23 cellular contexts compared by ENCODE assay signal in genomic region chr12:7395950-7396349, GRCh38. TPM values are rescaled to one million over a fixed set of nuclear protein-coding genes. Genes with fewer than 3 reads are reported as not detected.
A peak's percentile ranks its signal among the peaks of the same experiment; 100 is the strongest.
DNase-seq lines count a peak whose midpoint lies in the region; ATAC-seq and TF ChIP-seq lines count a peak whose summit lies in the region.
"Had no signal": no experiment of that assay in that cellular context is flagged by ENCODE, and none has a peak within 500 bp of the region (broad histone marks: within the 10 kb centered on the region; RNA-seq: fewer than 3 reads in every experiment).

No MANE protein-coding gene starts in this region.

- H3K4me3 Mint-ChIP-seq in stimulated activated naive CD8-positive, alpha-beta T cell treated with anti-CD3 and anti-CD28 coated beads, Interleukin-15, amount 100 ng/mL, for 72 hours, result no peak overlapping the region
- H3K4me3 Mint-ChIP-seq: activated naive CD4-positive, alpha-beta T cell treated with anti-CD3 and anti-CD28 coated beads, Interleukin-2, amount 10 ng/mL, durations not matched to agents 7 days and 5 days; activated T-cell treated with anti-CD3 and anti-CD28 coated beads, Interleukin-2, amount 50 U/mL, for 4 hours; CD14-positive monocyte; central memory CD8-positive, alpha-beta T cell had no signal

- H3K27ac Mint-ChIP-seq in stimulated activated naive CD8-positive, alpha-beta T cell treated with anti-CD3 and anti-CD28 coated beads, Interleukin-15, amount 100 ng/mL, for 72 hours, result no peak overlapping the region
- H3K27ac Mint-ChIP-seq: activated naive CD4-positive, alpha-beta T cell treated with anti-CD3 and anti-CD28 coated beads, Interleukin-2, amount 10 ng/mL, durations not matched to agents 7 days and 5 days; CD14-positive monocyte had no signal

- H3K36me3 ChIP-seq in mucosa of descending colon (ENCODE audit: low read depth), result no peaks in the 10 kb centered on the region
- H3K36me3 ChIP-seq: gastroesophageal sphincter, HAP-1, lower lobe of right lung, neutrophil had no signal

- ATAC-seq in stimulated activated naive CD8-positive, alpha-beta T cell treated with anti-CD3 and anti-CD28 coated beads, Interleukin-15, Interleukin-2, amounts not matched to agents 100 U/mL and 50 U/mL, for 24 hours, result peak; percentile 28
- no peak for ATAC-seq in stimulated activated naive CD8-positive, alpha-beta T cell treated with anti-CD3 and anti-CD28 coated beads, Interleukin-15, amount 100 ng/mL, for 72 hours
- ATAC-seq in mucosa of descending colon (no peak), HG03135 (IDR thresholded peaks at IDR 0.05; ENCODE audit: unreplicated experiment) (no peak)
- ATAC-seq: esophagus mucosa, gastroesophageal sphincter, lower lobe of right lung, psoas muscle had no signal

- H3K4me1 ChIP-seq in mucosa of descending colon (ENCODE audit: low read depth), result no peaks in the 10 kb centered on the region
- H3K4me1 ChIP-seq: gastroesophageal sphincter, HAP-1, lower lobe of right lung, psoas muscle had no signal

- H3K27me3 Mint-ChIP-seq in stimulated activated naive CD8-positive, alpha-beta T cell treated with anti-CD3 and anti-CD28 coated beads, Interleukin-15, amount 100 ng/mL, for 72 hours, result no peaks in the 10 kb centered on the region

- no peaks in the 10 kb centered on the region for H3K4me1 Mint-ChIP-seq in stimulated activated naive CD8-positive, alpha-beta T cell treated with anti-CD3 and anti-CD28 coated beads, Interleukin-15, amount 100 ng/mL, for 72 hours
- H3K4me1 Mint-ChIP-seq: activated naive CD4-positive, alpha-beta T cell treated with anti-CD3 and anti-CD28 coated beads, Interleukin-2, amount 10 ng/mL, durations not matched to agents 7 days and 5 days; CD14-positive monocyte; central memory CD8-positive, alpha-beta T cell had no signal

- TF ChIP-seq CTCF in mucosa of descending colon (IDR thresholded peaks at IDR 0.05), result no peak

- H3K9me3 ChIP-seq in mucosa of descending colon, result no peaks in the 10 kb centered on the region
- H3K9me3 ChIP-seq: HAP-1, lower lobe of right lung, neutrophil, psoas muscle had no signal

- intact Hi-C loops in mucosa of descending colon (cut with DNase I, micrococcal nuclease), result no loop called here

- DNase-seq in stimulated activated naive CD8-positive, alpha-beta T cell treated with anti-CD3 and anti-CD28 coated beads, Interleukin-15, Interleukin-2, amounts not matched to agents 100 U/mL and 50 U/mL, for 24 hours, result no peak
- no peak for DNase-seq in stimulated activated naive CD8-positive, alpha-beta T cell treated with anti-CD3 and anti-CD28 coated beads, Interleukin-15, amount 100 ng/mL, for 72 hours
- DNase-seq in NCI-H226 (peak; percentile 7), dermis microvascular lymphatic vessel endothelial cell (ENCODE audit: low read depth in 2 of 2) (peak; percentile 60 to 73), mucosa of descending colon (no peak), T1000 (lab: John Stamatoyannopoulos, UW) (no peak), COLO829 (ENCODE audit: low spot score) (no peak)
- DNase-seq: activated CD8-positive, alpha-beta memory T cell treated with anti-CD3 and anti-CD28 coated beads for 24 hours; activated naive CD4-positive, alpha-beta T cell treated with anti-CD3 and anti-CD28 coated beads, Interleukin-2, amount 10 ng/mL, durations not matched to agents 7 days and 5 days; activated T-cell treated with anti-CD3 and anti-CD28 coated beads, Interleukin-2, amount 50 U/mL, for 4 hours; anterior cingulate cortex; GDM1; lower lobe of right lung; NCI-H2081 treated with DMSO at 0.1 percent for 48 hours; NCI-H446 treated with DMSO at 0.1 percent for 48 hours; psoas muscle had no signal

- no peak overlapping the region for H3K4me3 ChIP-seq in mucosa of descending colon
- H3K4me3 ChIP-seq: gastroesophageal sphincter, HAP-1, lower lobe of right lung, psoas muscle had no signal

- peaks cover 14 to 30% of the 10 kb centered on the region in 2 donors for H3K9me3 Mint-ChIP-seq in stimulated activated naive CD8-positive, alpha-beta T cell treated with anti-CD3 and anti-CD28 coated beads, Interleukin-15, amount 100 ng/mL, for 72 hours
- H3K9me3 Mint-ChIP-seq: activated naive CD4-positive, alpha-beta T cell treated with anti-CD3 and anti-CD28 coated beads, Interleukin-2, amount 10 ng/mL, durations not matched to agents 7 days and 5 days; activated T-cell treated with anti-CD3 and anti-CD28 coated beads, Interleukin-2, amount 50 U/mL, for 4 hours; central memory CD8-positive, alpha-beta T cell had no signal

RNA-seq across cellular contexts. Expression of gene CD163L1, which starts 48.0 kb away (rescaled TPM):
- total RNA-seq in dermis microvascular lymphatic vessel endothelial cell (16.0 and 23.6 TPM in 2 replicates), mucosa of descending colon (10 to 100 TPM in 2 of 3 donors, 1 to 10 TPM in 1; 9.5 to 33.5 (median 12.6) TPM)

Comparison
In these comparisons a context has a peak if more than half of its experiments do, and no peak if none do; other contexts are left out.
1. DNase-seq: peak in NCI-H226 (single experiment) and dermis microvascular lymphatic vessel endothelial cell (2 of 2); none in stimulated activated naive CD8-positive, alpha-beta T cell treated with anti-CD3 and anti-CD28 coated beads, Interleukin-15, Interleukin-2, amounts not matched to agents 100 U/mL and 50 U/mL, for 24 hours (single experiment), stimulated activated naive CD8-positive, alpha-beta T cell treated with anti-CD3 and anti-CD28 coated beads, Interleukin-15, amount 100 ng/mL, for 72 hours (0 of 2), mucosa of descending colon (0 of 3), T1000 (single experiment) and COLO829 (single experiment).